ENCODE assay signal across 1 cellular context in the genomic region with DNA sequence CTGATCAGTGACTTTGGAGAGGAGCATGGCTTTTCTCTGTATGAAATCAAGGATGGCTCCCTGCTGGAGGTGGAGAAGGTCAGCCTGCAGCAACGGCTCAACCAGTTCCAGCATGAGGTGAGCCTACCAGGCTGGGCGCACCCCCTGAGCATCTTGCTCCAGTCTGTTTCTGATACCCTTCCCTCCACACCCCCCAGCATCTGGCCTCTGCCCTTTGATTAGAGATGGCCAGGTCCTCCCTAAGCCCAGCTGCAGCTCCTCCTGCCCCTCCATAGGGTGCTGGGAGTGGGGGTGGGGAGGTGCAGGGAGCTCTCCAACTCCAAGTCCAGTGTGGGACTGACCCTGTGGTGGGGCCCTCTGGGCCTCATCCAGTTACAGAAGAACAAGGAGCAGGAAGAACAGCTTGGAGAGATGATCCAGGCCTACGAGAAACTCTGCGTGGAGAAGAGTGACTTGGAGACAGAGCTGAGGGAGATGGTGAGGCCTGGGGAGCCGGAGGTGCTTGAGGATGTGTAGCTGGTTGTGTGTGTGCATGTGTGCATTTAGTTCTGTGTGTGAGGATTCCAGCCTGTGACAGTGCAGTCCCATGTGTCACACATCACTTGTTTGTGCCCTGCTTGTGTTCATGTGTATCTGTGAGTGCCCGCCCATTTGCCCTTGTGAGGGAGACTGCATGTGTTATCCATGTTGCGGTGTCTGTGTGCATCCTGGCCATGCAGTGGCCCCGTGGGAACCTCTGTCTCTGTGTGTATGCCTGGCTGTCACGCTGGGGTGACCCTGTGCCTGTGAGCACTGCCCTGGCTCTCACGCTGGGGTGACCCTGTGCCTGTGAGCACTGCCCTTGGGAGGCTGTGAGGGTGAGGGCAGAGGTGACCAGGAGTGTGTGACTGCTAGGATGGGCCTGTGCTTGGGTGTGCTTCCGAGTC.
TF ChIP-seq lines count a peak whose summit lies in the region.

No MANE protein-coding gene starts in this region.

TF ChIP-seq in H1, 55 proteins besides CTCF, POLR2A, EP300 and RAD21:
- TF ChIP-seq CTBP2 (IDR thresholded peaks at IDR 0.05; ENCODE audit: borderline replicate concordance, insufficient read depth, insufficient read length, low read length) (no peak), POU5F1 (IDR thresholded peaks at IDR 0.05; ENCODE audit: low read depth, low read length) (no peak), ASH2L (IDR thresholded peaks at IDR 0.05; ENCODE audit: low read length) (no peak), CBX8 (IDR thresholded peaks at IDR 0.05; ENCODE audit: borderline replicate concordance, low read depth, low read length) (no peak), SP4 (IDR thresholded peaks at IDR 0.05; ENCODE audit: low read length) (no peak), POLR2AphosphoS5 (IDR thresholded peaks at IDR 0.05; ENCODE audit: low read depth, low read length) (no peak), HDAC6 (IDR thresholded peaks at IDR 0.05; ENCODE audit: low read depth, low read length) (no peak)
- TF ChIP-seq, protein P1, sequence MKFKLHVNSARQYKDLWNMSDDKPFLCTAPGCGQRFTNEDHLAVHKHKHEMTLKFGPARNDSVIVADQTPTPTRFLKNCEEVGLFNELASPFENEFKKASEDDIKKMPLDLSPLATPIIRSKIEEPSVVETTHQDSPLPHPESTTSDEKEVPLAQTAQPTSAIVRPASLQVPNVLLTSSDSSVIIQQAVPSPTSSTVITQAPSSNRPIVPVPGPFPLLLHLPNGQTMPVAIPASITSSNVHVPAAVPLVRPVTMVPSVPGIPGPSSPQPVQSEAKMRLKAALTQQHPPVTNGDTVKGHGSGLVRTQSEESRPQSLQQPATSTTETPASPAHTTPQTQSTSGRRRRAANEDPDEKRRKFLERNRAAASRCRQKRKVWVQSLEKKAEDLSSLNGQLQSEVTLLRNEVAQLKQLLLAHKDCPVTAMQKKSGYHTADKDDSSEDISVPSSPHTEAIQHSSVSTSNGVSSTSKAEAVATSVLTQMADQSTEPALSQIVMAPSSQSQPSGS (IDR thresholded peaks at IDR 0.05; ENCODE audit: low read length): no peak
- TF ChIP-seq, protein P2, sequence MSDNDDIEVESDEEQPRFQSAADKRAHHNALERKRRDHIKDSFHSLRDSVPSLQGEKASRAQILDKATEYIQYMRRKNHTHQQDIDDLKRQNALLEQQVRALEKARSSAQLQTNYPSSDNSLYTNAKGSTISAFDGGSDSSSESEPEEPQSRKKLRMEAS (IDR thresholded peaks at IDR 0.05): no peak
